In the genomic region with DNA sequence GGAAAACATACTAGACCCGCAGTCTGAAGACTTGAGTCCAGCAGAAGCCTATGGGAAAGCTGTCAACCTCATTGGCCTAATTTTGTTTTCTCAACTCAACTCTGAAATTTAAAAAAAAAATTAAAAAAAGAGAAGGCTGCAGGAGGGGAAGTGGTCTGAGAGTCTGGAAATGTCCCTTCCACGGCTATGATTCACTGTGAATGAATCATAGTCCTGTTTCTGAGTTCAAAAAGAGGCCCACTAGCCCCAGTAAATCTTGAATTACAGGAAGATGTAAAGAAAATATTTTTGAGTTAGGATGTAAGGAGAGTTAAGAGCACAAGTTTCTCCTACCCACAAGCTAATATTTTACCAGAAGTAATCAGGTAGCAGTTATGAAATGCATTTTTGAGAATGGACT, we compare ENCODE assay signal across 11 cellular contexts.
DNase-seq lines count a peak whose midpoint lies in the region; ATAC-seq, FAIRE-seq and TF ChIP-seq lines count a peak whose summit lies in the region.
"Had no signal": no experiment of that assay in that cellular context is flagged by ENCODE, and none has a peak within 500 bp of the region (broad histone marks: within the 10 kb centered on the region; RNA-seq: fewer than 3 reads in every experiment).

No MANE protein-coding gene starts in this region.

- DNase-seq in GM12878 (ENCODE audit: low read depth, low spot score) (no peak), osteoblast (ENCODE audit: insufficient read length, low spot score, missing footprints) (peak; percentile 78), NCI-H2171 (lab: John Stamatoyannopoulos, UW) (no peak), heart right ventricle (no peak), neuronal stem cell (ENCODE audit: low spot score) (no peak)
- DNase-seq: activated gamma-delta T cell; stimulated activated CD4-positive, alpha-beta T cell treated with anti-CD3 and anti-CD28 coated beads, Interleukin-2, amount 100 ng/mL, for 48 hours had no signal

- ATAC-seq in GM18861 (IDR thresholded peaks at IDR 0.05; ENCODE audit: unreplicated experiment) (peak; percentile 47), HG03378 (IDR thresholded peaks at IDR 0.05; ENCODE audit: unreplicated experiment) (peak; percentile 62), GM12878 (peak; percentile 41; the same call in 1 of the 3 replicates), heart right ventricle (no peak), HG03457 (IDR thresholded peaks at IDR 0.05; ENCODE audit: unreplicated experiment) (no peak)

- H3K9me3 ChIP-seq in GM12878 (replicated peaks; ENCODE audit: control insufficient read depth, insufficient read depth, low read length) (no peaks in the 10 kb centered on the region), osteoblast (ENCODE audit: low read depth, low read length) (no peaks in the 10 kb centered on the region), heart right ventricle (no peaks in the 10 kb centered on the region), neuronal stem cell (replicated peaks in 1 of 2; ENCODE audit: control insufficient read depth in 2 of 2, insufficient read depth in 1 of 2, low read depth in 1 of 2, low read length in 2 of 2) (no peaks in the 10 kb centered on the region)

- H2BK5ac ChIP-seq in neuronal stem cell (ENCODE audit: low read length): no peak overlapping the region

- 3% methylated on average over 2 of the region's 2 CpGs for WGBS in GM12878 (ENCODE audit: insufficient coverage, insufficient replicate concordance, low lambda C conversion rate, missing lambda C conversion rate)
- WGBS in heart right ventricle, 2 donors: 53 to 66% methylated on average over 2 of the region's 2 CpGs
- no CpG with 5 or more reads among the region's 2 CpGs for WGBS in neuronal stem cell (ENCODE audit: extremely low coverage in 2 of 2, insufficient read length in 2 of 2, insufficient replicate concordance in 1 of 2), 2 donors

- H2BK12ac ChIP-seq in neuronal stem cell (ENCODE audit: low read length): no peak overlapping the region

- H3K79me1 ChIP-seq in neuronal stem cell (ENCODE audit: low read depth, low read length): no peaks in the 10 kb centered on the region

- SMC1A ChIA-PET in GM12878 (lab: Charles Lee; ENCODE audit: uncharacterized antibody, unreplicated experiment): interaction anchor here (1.1 to 1.5 kb wide), 2 partner anchors 10 to 36 kb away, joined by 3 to 4 read pairs; no protein-coding TSS in a partner anchor

- H3K79me2 ChIP-seq in GM12878 (ENCODE audit: control insufficient read depth, insufficient read depth, low read length) (no peaks in the 10 kb centered on the region), osteoblast (ENCODE audit: insufficient read depth, low read length) (no peaks in the 10 kb centered on the region)

- H2AK5ac ChIP-seq in neuronal stem cell (ENCODE audit: low read depth, low read length): no peak overlapping the region

- FAIRE-seq in GM12878 (lab: Jason Lieb, UNC): no peak

- H2BK15ac ChIP-seq in neuronal stem cell (ENCODE audit: low read length): no peak overlapping the region

- H4K91ac ChIP-seq in neuronal stem cell (ENCODE audit: low read depth, low read length, poor library complexity): no peak overlapping the region

- H3K23ac ChIP-seq in neuronal stem cell (ENCODE audit: low read depth, low read length, poor library complexity): no peak overlapping the region

- no peak overlapping the region for H3K27ac ChIP-seq in GM12878 (ENCODE audit: control insufficient read depth, insufficient read depth)
- H3K27ac ChIP-seq in osteoblast (ENCODE audit: low read depth, low read length): peak overlapping the region; percentile 74
- peak overlapping the region in 1 of 10 donors; percentile 42 for H3K27ac ChIP-seq in heart right ventricle
- no peak overlapping the region for H3K27ac ChIP-seq in neuronal stem cell (replicated peaks; ENCODE audit: low read length)
- H3K27ac ChIP-seq: epithelial cell of prostate had no signal

- POLR2A ChIA-PET in GM12878 (lab: Charles Lee): no interaction called here

- H3K27me3 ChIP-seq in GM12878 (replicated peaks in 1 of 2; ENCODE audit: control insufficient read depth in 2 of 2, insufficient read depth in 2 of 2, low read length in 1 of 2) (no peaks in the 10 kb centered on the region), osteoblast (ENCODE audit: insufficient read depth, low read length) (no peaks in the 10 kb centered on the region), heart right ventricle (no peaks in the 10 kb centered on the region), neuronal stem cell (ENCODE audit: control insufficient read depth in 3 of 3, insufficient read depth in 3 of 3, low read depth in 1 of 3, low read length in 3 of 3) (no peaks in the 10 kb centered on the region)

- H3K4me1 ChIP-seq in GM12878 (ENCODE audit: control insufficient read depth, insufficient read depth, low read length): no peaks in the 10 kb centered on the region
- peaks cover 20% of the 10 kb centered on the region for H3K4me1 ChIP-seq in osteoblast (ENCODE audit: insufficient read depth, low read length)
- H3K4me1 ChIP-seq in heart right ventricle: peaks cover 0 to 14% (median 0%) of the 10 kb centered on the region in 9 donors
- H3K4me1 ChIP-seq in neuronal stem cell (ENCODE audit: control insufficient read depth in 2 of 2, insufficient read depth in 1 of 2, low read depth in 1 of 2, low read length in 2 of 2): no peaks in the 10 kb centered on the region

- intact Hi-C loops in GM12878 (cut with micrococcal nuclease; ENCODE audit: unreplicated experiment) (no loop called here), heart right ventricle (cut with DNase I) (no loop called here)

- no peak for TF ChIP-seq EP300 in GM12878 (IDR thresholded peaks at IDR 0.05; ENCODE audit: borderline replicate concordance in 1 of 2, control insufficient read depth in 1 of 2, low read depth in 2 of 2, low read length in 2 of 2)

- H2AFZ ChIP-seq in GM12878 (ENCODE audit: control insufficient read depth, low read depth, low read length): no peak overlapping the region
- no peak overlapping the region for H2AFZ ChIP-seq in osteoblast (ENCODE audit: low read length)
- no peak overlapping the region for H2AFZ ChIP-seq in neuronal stem cell (ENCODE audit: low read length)

- no peaks in the 10 kb centered on the region for H3K36me3 ChIP-seq in GM12878 (ENCODE audit: control insufficient read depth in 2 of 2, insufficient read depth in 2 of 2, low read length in 1 of 2)
- no peaks in the 10 kb centered on the region for H3K36me3 ChIP-seq in osteoblast (ENCODE audit: insufficient read depth, low read length)
- no peaks in the 10 kb centered on the region for H3K36me3 ChIP-seq in heart right ventricle
- H3K36me3 ChIP-seq in neuronal stem cell (replicated peaks in 1 of 2; ENCODE audit: control insufficient read depth in 2 of 2, insufficient read depth in 2 of 2, low read length in 2 of 2): no peaks in the 10 kb centered on the region

- RAD21 ChIA-PET in GM12878 (lab: Charles Lee; ENCODE audit: unreplicated experiment): no interaction called here

- H4K20me1 ChIP-seq in GM12878 (ENCODE audit: control insufficient read depth, insufficient read depth) (no peaks in the 10 kb centered on the region), osteoblast (ENCODE audit: insufficient read depth, low read length) (no peaks in the 10 kb centered on the region)

- in situ Hi-C loops in GM12878 (cut with MboI): no loop called here

- H3K14ac ChIP-seq in neuronal stem cell (ENCODE audit: low read length): no peak overlapping the region

- H2BK120ac ChIP-seq in neuronal stem cell (ENCODE audit: low read depth, low read length): no peak overlapping the region

- H3K4me2 ChIP-seq in GM12878 (ENCODE audit: control insufficient read depth, insufficient read depth) (no peak overlapping the region), osteoblast (ENCODE audit: insufficient read depth, low read length) (peak overlapping the region; percentile 28), neuronal stem cell (ENCODE audit: insufficient read depth, low read length, poor library complexity, severe bottlenecking) (no peak overlapping the region)

- TF ChIP-seq RAD21 in GM12878 (IDR thresholded peaks at IDR 0.05; ENCODE audit: insufficient read depth, low read depth, low read length): no peak

- H3K9ac ChIP-seq in GM12878 (ENCODE audit: control insufficient read depth, insufficient read depth, low read length) (no peak overlapping the region), neuronal stem cell (ENCODE audit: low read depth, low read length, poor library complexity) (no peak overlapping the region)

- TF ChIP-seq CTCF in GM12878 (IDR thresholded peaks at IDR 0.05 in 2 of 3, conservative IDR thresholded peaks at IDR 0.05 in 1 of 3; ENCODE audit: control insufficient read depth in 2 of 3, extremely low read depth in 1 of 3, insufficient read depth in 1 of 3, low read depth in 3 of 3, low read length in 3 of 3): no peak
- TF ChIP-seq CTCF in osteoblast (IDR thresholded peaks at IDR 0.05; ENCODE audit: extremely low read depth, low read depth, low read length): no peak
- TF ChIP-seq CTCF in heart right ventricle (IDR thresholded peaks at IDR 0.05): no peak

- H3K4me3 ChIP-seq in GM12878: no peak overlapping the region
- H3K4me3 ChIP-seq in osteoblast (ENCODE audit: insufficient read depth, low read length): no peak overlapping the region
- no peak overlapping the region for H3K4me3 ChIP-seq in heart right ventricle
- H3K4me3 ChIP-seq in neuronal stem cell (ENCODE audit: low read length in 2 of 2): no peak overlapping the region

- no peak overlapping the region for H4K8ac ChIP-seq in neuronal stem cell (ENCODE audit: low read depth, low read length)

- CTCF ChIA-PET in GM12878 (lab: Yijun Ruan, JAX): interaction anchor here (0.7 kb wide), 1 partner anchor 1241 kb away, joined by 3 read pairs; no protein-coding TSS in a partner anchor

- no peak overlapping the region for H3K4ac ChIP-seq in neuronal stem cell (ENCODE audit: low read length)

- H3K18ac ChIP-seq in neuronal stem cell (ENCODE audit: low read length): no peak overlapping the region

- no peak for TF ChIP-seq POLR2A in GM12878 (IDR thresholded peaks at IDR 0.05; ENCODE audit: low read depth, low read length)

- BruUV-seq in GM12878 (replicated peaks; lab: Mats Ljungman, UMichigan): no TSS peak

TF ChIP-seq in GM12878, 131 proteins besides CTCF, POLR2A, EP300 and RAD21:
- TF ChIP-seq HCFC1 (IDR thresholded peaks at IDR 0.05; ENCODE audit: low read length) (no peak), FOXK2 (IDR thresholded peaks at IDR 0.05) (no peak), ZNF24 (IDR thresholded peaks at IDR 0.05) (no peak)

Comparison
In these comparisons a context has a peak if more than half of its experiments do, and no peak if none do; other contexts are left out.
1. ATAC-seq: peak in GM18861 (single experiment), HG03378 (single experiment) and GM12878 (single experiment); none in heart right ventricle (0 of 8) and HG03457 (single experiment).